Comparison of ENCODE assay signal across 33 cellular contexts in genomic region chr7:89021741-89022140, GRCh38.
"Had no signal": no experiment of that assay in that cellular context is flagged by ENCODE, and none has a peak within 500 bp of the region (broad histone marks: within the 10 kb centered on the region; RNA-seq: fewer than 3 reads in every experiment).

No MANE protein-coding gene starts in this region.

- DNase-seq: activated B cell treated with CpG ODN at 0.5 μM for 24 hours; activated CD4-positive, alpha-beta T cell treated with anti-CD3 and anti-CD28 coated beads for 48 hours; activated CD4-positive, alpha-beta T cell treated with anti-CD3 and anti-CD28 coated beads, Interleukin-2, amount 50 U/mL, for 1 hour; activated CD4-positive, alpha-beta T cell treated with anti-CD3 and anti-CD28 coated beads, Interleukin-2, amount 50 U/mL, for 48 hours; activated CD8-positive, alpha-beta memory T cell treated with anti-CD3 and anti-CD28 coated beads for 24 hours; activated CD8-positive, alpha-beta T cell treated with anti-CD3 and anti-CD28 coated beads for 36 hours; activated effector memory CD4-positive, alpha-beta T cell treated with Interleukin-2 at 50 U/mL for 16 hours; activated gamma-delta T cell treated with Interleukin-2 at 50 U/mL for 16 hours; activated naive CD4-positive, alpha-beta T cell treated with anti-CD3 and anti-CD28 coated beads, Interleukin-2, amount 50 U/mL, for 16 hours; activated naive CD4-positive, alpha-beta T cell treated with Interleukin-2 at 50 U/mL for 16 hours; activated T-cell treated with anti-CD3 and anti-CD28 coated beads, Interleukin-2, amount 50 U/mL, for 4 hours; amniotic stem cell; anterior cingulate cortex; caudate nucleus; cortex of kidney; dermis blood vessel endothelial cell; effector CD4-positive, alpha-beta T cell; effector memory CD8-positive, alpha-beta T cell; esophagus squamous epithelium; T-helper 1 cell; T-helper 17 cell; T1000; WERI-Rb-1 had no signal

- H3K4me3 ChIP-seq: esophagus squamous epithelium had no signal

- FAIRE-seq: astrocyte, colon, endometrium, endothelial cell of umbilical vein, frontal cortex had no signal

- ATAC-seq: activated CD4-positive, CD25-positive, alpha-beta regulatory T cell treated with anti-CD3 and anti-CD28 coated beads, Interleukin-2, amount 50 U/mL, for 24 hours; activated CD8-positive, alpha-beta T cell treated with anti-CD3 and anti-CD28 coated beads for 36 hours; activated T-cell treated with anti-CD3 and anti-CD28 coated beads, Interleukin-2, amount 50 U/mL, for 4 hours; activated T-helper 17 cell treated with anti-CD3 and anti-CD28 coated beads, Interleukin-2, amount 50 U/mL, for 72 hours; effector memory CD8-positive, alpha-beta T cell; T-helper 17 cell had no signal

- H3K27ac Mint-ChIP-seq: activated B cell treated with CpG ODN at 0.5 μM for 24 hours; activated CD8-positive, alpha-beta T cell treated with anti-CD3 and anti-CD28 coated beads for 36 hours; activated naive CD8-positive, alpha-beta T cell; activated T-helper 17 cell treated with anti-CD3 and anti-CD28 coated beads, Interleukin-2, amount 50 U/mL, for 72 hours; effector memory CD8-positive, alpha-beta T cell; T-helper 17 cell; T-helper 2 cell treated with Interferon-gamma antibody and Interleukin-4, amounts not matched to agents 5 μg/mL and 100 μg/mL, for 36 hours had no signal

- H3K9me3 ChIP-seq: esophagus squamous epithelium had no signal

- H3K36me3 ChIP-seq: esophagus squamous epithelium, WERI-Rb-1 had no signal

- H3K36me3 Mint-ChIP-seq: activated naive CD8-positive, alpha-beta T cell had no signal

- H3K4me1 Mint-ChIP-seq: activated B cell treated with CpG ODN at 0.5 μM for 24 hours; activated T-helper 17 cell treated with anti-CD3 and anti-CD28 coated beads, Interleukin-2, amount 50 U/mL, for 72 hours; T-helper 17 cell had no signal

- H3K4me1 ChIP-seq: esophagus squamous epithelium had no signal

- H3K27me3 ChIP-seq: esophagus squamous epithelium had no signal

- H3K4me3 Mint-ChIP-seq: activated B cell treated with CpG ODN at 0.5 μM for 24 hours; activated CD8-positive, alpha-beta T cell treated with anti-CD3 and anti-CD28 coated beads for 36 hours; activated naive CD8-positive, alpha-beta T cell; activated T-cell treated with anti-CD3 and anti-CD28 coated beads, Interleukin-2, amount 50 U/mL, for 4 hours; activated T-helper 17 cell treated with anti-CD3 and anti-CD28 coated beads, Interleukin-2, amount 50 U/mL, for 72 hours; effector memory CD8-positive, alpha-beta T cell; T-helper 17 cell; T-helper 2 cell treated with Interferon-gamma antibody and Interleukin-4, amounts not matched to agents 5 μg/mL and 100 μg/mL, for 36 hours had no signal

- H3K9me3 Mint-ChIP-seq: activated CD8-positive, alpha-beta T cell treated with anti-CD3 and anti-CD28 coated beads for 36 hours; T-helper 2 cell treated with Interferon-gamma antibody and Interleukin-4, amounts not matched to agents 5 μg/mL and 100 μg/mL, for 36 hours had no signal

- H3K27me3 Mint-ChIP-seq: activated B cell treated with CpG ODN at 0.5 μM for 24 hours; activated T-helper 17 cell treated with anti-CD3 and anti-CD28 coated beads, Interleukin-2, amount 50 U/mL, for 72 hours; effector memory CD8-positive, alpha-beta T cell; T-helper 17 cell had no signal

- H3K27ac ChIP-seq: epithelial cell of prostate, esophagus squamous epithelium, WERI-Rb-1 had no signal
